In the genomic region with DNA sequence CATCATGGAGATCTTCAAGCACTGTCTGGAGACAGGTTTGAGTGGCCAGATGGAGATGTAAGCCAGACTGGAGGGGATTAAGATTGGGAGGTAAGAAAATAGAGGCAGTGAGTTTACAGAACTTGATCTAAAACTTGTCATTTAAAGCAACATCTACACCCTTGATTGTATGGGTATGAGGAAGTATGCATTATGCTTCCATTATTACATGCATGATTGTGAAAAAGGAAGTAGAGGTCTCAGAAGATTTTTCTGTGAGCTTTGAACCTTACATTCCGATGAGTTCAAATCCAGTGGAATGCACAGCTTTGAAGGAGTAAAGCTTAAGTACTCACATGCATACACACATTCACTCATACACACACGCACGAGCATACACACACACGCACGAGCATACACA, we compare ENCODE assay signal across 19 cellular contexts.
"Had no signal": no experiment of that assay in that cellular context is flagged by ENCODE, and none has a peak within 500 bp of the region (broad histone marks: within the 10 kb centered on the region; RNA-seq: fewer than 3 reads in every experiment).

No MANE protein-coding gene starts in this region.

- H3K4me3 ChIP-seq: K562, PC-9, Peyer's patch, SJCRH30 had no signal

- H2AFZ ChIP-seq: PC-9 had no signal

- FAIRE-seq: K562 had no signal

- H3K36me3 ChIP-seq: Peyer's patch, SJCRH30 had no signal

- H3K4me1 ChIP-seq: Peyer's patch, SJCRH30 had no signal

- H3K27me3 ChIP-seq: Peyer's patch had no signal

- H3K9ac ChIP-seq: KMS-11 had no signal

- H3K4me2 ChIP-seq: KMS-11, PC-9 had no signal

- H3K9me3 ChIP-seq: Peyer's patch, SJCRH30 had no signal

- DNase-seq: Kasumi-1, MM.1S, NCI-H1092 treated with DMSO at 0.1 percent for 48 hours, NCI-H1436, NCI-H187, NCI-H2029, NCI-H2081 treated with DMSO at 0.1 percent for 48 hours, NCI-H2171, NCI-H226, NCI-H446, NCI-H510A, NCI-H524 treated with DMSO at 0.1 percent for 48 hours, OCI-M1, PC-9, Peyer's patch, SHP77 treated with DMSO at 0.1 percent for 48 hours, SJCRH30 had no signal

- H3K27ac ChIP-seq: KMS-11, PC-9, Peyer's patch, SJCRH30 had no signal
